1 cellular context compared by ENCODE assay signal in the genomic region with DNA sequence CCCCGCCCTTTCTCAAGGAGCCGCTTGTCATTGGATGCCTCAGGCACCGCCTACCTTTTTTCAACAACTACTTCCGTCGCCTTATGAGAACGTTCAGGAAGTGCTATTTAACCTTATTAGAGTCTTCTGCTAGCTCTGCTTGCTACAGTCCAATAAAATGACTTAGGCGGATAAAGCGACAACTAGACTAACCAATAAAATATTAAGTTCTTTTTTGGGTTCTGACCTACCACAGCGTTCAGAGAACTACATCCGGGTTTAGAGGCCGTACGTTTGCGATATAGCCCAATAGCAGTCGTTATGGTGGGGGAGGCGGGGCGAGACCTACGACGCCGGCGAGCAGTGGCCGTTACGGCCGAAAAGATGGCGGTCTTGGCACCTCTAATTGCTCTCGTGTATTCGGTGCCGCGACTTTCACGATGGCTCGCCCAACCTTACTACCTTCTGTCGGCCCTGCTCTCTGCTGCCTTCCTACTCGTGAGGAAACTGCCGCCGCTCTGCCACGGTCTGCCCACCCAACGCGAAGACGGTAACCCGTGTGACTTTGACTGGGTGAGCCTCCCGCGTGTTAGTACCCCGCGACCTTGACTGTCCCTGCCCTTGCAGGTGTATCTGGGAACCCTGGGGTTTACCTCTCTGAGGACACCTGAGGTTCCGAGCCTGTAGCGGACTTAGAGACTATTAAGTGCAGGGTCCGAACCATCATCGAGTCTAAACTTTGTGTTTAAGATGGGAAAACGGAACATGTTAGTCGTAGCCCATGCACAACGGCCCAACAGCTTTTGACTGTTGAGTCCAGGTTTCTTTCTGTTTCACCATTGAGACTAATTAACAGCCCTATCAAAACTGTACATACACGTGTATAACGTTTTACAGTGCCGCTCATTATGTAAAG.
TF ChIP-seq lines count a peak whose summit lies in the region.

A gene with protein sequence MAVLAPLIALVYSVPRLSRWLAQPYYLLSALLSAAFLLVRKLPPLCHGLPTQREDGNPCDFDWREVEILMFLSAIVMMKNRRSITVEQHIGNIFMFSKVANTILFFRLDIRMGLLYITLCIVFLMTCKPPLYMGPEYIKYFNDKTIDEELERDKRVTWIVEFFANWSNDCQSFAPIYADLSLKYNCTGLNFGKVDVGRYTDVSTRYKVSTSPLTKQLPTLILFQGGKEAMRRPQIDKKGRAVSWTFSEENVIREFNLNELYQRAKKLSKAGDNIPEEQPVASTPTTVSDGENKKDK (plus strand): TSS at position 338 of the 895 bp plus-strand sequence. CDS start 26 bp downstream, at position 364.

TF ChIP-seq in HepG2, 621 proteins besides CTCF, POLR2A, EP300 and RAD21 (continued from another document and continues in another):
- TF ChIP-seq, protein P1, sequence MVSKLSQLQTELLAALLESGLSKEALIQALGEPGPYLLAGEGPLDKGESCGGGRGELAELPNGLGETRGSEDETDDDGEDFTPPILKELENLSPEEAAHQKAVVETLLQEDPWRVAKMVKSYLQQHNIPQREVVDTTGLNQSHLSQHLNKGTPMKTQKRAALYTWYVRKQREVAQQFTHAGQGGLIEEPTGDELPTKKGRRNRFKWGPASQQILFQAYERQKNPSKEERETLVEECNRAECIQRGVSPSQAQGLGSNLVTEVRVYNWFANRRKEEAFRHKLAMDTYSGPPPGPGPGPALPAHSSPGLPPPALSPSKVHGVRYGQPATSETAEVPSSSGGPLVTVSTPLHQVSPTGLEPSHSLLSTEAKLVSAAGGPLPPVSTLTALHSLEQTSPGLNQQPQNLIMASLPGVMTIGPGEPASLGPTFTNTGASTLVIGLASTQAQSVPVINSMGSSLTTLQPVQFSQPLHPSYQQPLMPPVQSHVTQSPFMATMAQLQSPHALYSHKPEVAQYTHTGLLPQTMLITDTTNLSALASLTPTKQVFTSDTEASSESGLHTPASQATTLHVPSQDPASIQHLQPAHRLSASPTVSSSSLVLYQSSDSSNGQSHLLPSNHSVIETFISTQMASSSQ (IDR thresholded peaks at IDR 0.05; ENCODE audit: low read depth): no peak
- TF ChIP-seq, protein P1 (CRISPR knock-in tag; IDR thresholded peaks at IDR 0.05; ENCODE audit: borderline replicate concordance): 0 out of 2 replicates have a peak, but pooled peaks have one; percentile 36
- TF ChIP-seq RXRB (CRISPR knock-in tag; IDR thresholded peaks at IDR 0.05; ENCODE audit: borderline replicate concordance) (no peak; the same call in 1 of the 2 replicates), ZNF451 (CRISPR knock-in tag; IDR thresholded peaks at IDR 0.05) (no peak), ZNF510 (CRISPR knock-in tag; IDR thresholded peaks at IDR 0.05; ENCODE audit: low read depth) (0 out of 2 replicates have a peak, but pooled peaks have one; percentile 50), ZNF780A (CRISPR knock-in tag; IDR thresholded peaks at IDR 0.05) (no peak), CC2D1A (CRISPR knock-in tag; IDR thresholded peaks at IDR 0.05) (no peak), NFIB (CRISPR knock-in tag; IDR thresholded peaks at IDR 0.05; ENCODE audit: borderline replicate concordance) (no peak), KLF15 (CRISPR knock-in tag; IDR thresholded peaks at IDR 0.05; ENCODE audit: borderline replicate concordance) (peak; percentile 51; the same call in 1 of the 2 replicates), GABPB1 (CRISPR knock-in tag; IDR thresholded peaks at IDR 0.05) (peak; percentile 94), ZNF143 (CRISPR knock-in tag; IDR thresholded peaks at IDR 0.05) (peak; percentile 32; the same call in 1 of the 2 replicates), ZNF782 (CRISPR knock-in tag; IDR thresholded peaks at IDR 0.05; ENCODE audit: borderline replicate concordance) (no peak), SNAPC2 (CRISPR knock-in tag; IDR thresholded peaks at IDR 0.05) (no peak), TRIM24 (CRISPR knock-in tag; IDR thresholded peaks at IDR 0.05) (no peak), MAFF (IDR thresholded peaks at IDR 0.05; ENCODE audit: low read depth, low read length) (0 out of 2 replicates have a peak, but pooled peaks have one; percentile 7), RAD51 (IDR thresholded peaks at IDR 0.05; ENCODE audit: borderline replicate concordance) (no peak), SUZ12 (IDR thresholded peaks at IDR 0.05; ENCODE audit: low read depth, low read length) (no peak), TBX3 (IDR thresholded peaks at IDR 0.05; ENCODE audit: borderline replicate concordance) (no peak), EED (CRISPR knock-in tag; IDR thresholded peaks at IDR 0.05) (peak; percentile 67; the same call in 1 of the 2 replicates), ZNF674 (CRISPR knock-in tag; IDR thresholded peaks at IDR 0.05; ENCODE audit: low read depth) (no peak), ATF7 (IDR thresholded peaks at IDR 0.05) (no peak), ATF7 (CRISPR knock-in tag; IDR thresholded peaks at IDR 0.05) (no peak), ZNF235 (CRISPR knock-in tag; IDR thresholded peaks at IDR 0.05; ENCODE audit: borderline replicate concordance) (no peak), MED13 (CRISPR knock-in tag; IDR thresholded peaks at IDR 0.05) (no peak), HOXA3 (CRISPR knock-in tag; IDR thresholded peaks at IDR 0.05) (peak; percentile 70), ZNF549 (CRISPR knock-in tag; IDR thresholded peaks at IDR 0.05) (no peak), ZNF337 (CRISPR knock-in tag; IDR thresholded peaks at IDR 0.05; ENCODE audit: borderline replicate concordance, low read depth) (0 out of 2 replicates have a peak, but pooled peaks have one; percentile 18), ZNF772 (CRISPR knock-in tag; IDR thresholded peaks at IDR 0.05) (no peak; the same call in 1 of the 2 replicates), ZNF253 (CRISPR knock-in tag; IDR thresholded peaks at IDR 0.05; ENCODE audit: borderline replicate concordance) (no peak), SSRP1 (CRISPR knock-in tag; IDR thresholded peaks at IDR 0.05) (no peak), ZNF160 (CRISPR knock-in tag; IDR thresholded peaks at IDR 0.05) (no peak), RARA (CRISPR knock-in tag; IDR thresholded peaks at IDR 0.05) (no peak), ZNF292 (CRISPR knock-in tag; IDR thresholded peaks at IDR 0.05; ENCODE audit: borderline replicate concordance, low read depth) (no peak), HOXA5 (CRISPR knock-in tag; IDR thresholded peaks at IDR 0.05) (no peak), SAFB2 (CRISPR knock-in tag; IDR thresholded peaks at IDR 0.05; ENCODE audit: borderline replicate concordance, low read depth) (no peak; the same call in 1 of the 2 replicates), ATRX (CRISPR knock-in tag; IDR thresholded peaks at IDR 0.05; ENCODE audit: borderline replicate concordance) (no peak), ZNF616 (CRISPR knock-in tag; IDR thresholded peaks at IDR 0.05; ENCODE audit: low read depth) (no peak), CBX1 (IDR thresholded peaks at IDR 0.05; ENCODE audit: low read depth) (no peak), ZNF558 (CRISPR knock-in tag; IDR thresholded peaks at IDR 0.05; ENCODE audit: borderline replicate concordance) (no peak), HNRNPH1 (optimal IDR thresholded peaks at IDR 0.05; ENCODE audit: low read depth, low read length) (no peak), ZNF350 (CRISPR knock-in tag; IDR thresholded peaks at IDR 0.05; ENCODE audit: borderline replicate concordance, low read depth) (peak; percentile 70), ZNF501 (CRISPR knock-in tag; IDR thresholded peaks at IDR 0.05) (peak; percentile 27; the same call in 1 of the 2 replicates), GATAD2A (CRISPR knock-in tag; IDR thresholded peaks at IDR 0.05) (no peak), ZKSCAN1 (IDR thresholded peaks at IDR 0.05; ENCODE audit: low read length) (no peak), ZNF792 (CRISPR knock-in tag; IDR thresholded peaks at IDR 0.05) (no peak)
- TF ChIP-seq, protein P2, sequence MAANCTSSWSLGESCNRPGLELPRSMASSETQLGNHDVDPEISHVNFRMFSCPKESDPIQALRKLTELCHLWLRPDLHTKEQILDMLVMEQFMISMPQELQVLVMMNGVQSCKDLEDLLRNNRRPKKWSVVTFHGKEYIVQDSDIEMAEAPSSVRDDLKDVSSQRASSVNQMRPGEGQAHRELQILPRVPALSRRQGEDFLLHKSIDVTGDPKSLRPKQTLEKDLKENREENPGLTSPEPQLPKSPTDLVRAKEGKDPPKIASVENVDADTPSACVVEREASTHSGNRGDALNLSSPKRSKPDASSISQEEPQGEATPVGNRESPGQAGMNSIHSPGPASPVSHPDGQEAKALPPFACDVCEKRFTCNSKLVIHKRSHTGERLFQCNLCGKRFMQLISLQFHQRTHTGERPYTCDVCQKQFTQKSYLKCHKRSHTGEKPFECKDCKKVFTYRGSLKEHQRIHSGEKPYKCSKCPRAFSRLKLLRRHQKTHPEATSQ (CRISPR knock-in tag; IDR thresholded peaks at IDR 0.05; ENCODE audit: borderline replicate concordance): 0 out of 2 replicates have a peak, but pooled peaks have one; percentile 35
- TF ChIP-seq, protein P3, sequence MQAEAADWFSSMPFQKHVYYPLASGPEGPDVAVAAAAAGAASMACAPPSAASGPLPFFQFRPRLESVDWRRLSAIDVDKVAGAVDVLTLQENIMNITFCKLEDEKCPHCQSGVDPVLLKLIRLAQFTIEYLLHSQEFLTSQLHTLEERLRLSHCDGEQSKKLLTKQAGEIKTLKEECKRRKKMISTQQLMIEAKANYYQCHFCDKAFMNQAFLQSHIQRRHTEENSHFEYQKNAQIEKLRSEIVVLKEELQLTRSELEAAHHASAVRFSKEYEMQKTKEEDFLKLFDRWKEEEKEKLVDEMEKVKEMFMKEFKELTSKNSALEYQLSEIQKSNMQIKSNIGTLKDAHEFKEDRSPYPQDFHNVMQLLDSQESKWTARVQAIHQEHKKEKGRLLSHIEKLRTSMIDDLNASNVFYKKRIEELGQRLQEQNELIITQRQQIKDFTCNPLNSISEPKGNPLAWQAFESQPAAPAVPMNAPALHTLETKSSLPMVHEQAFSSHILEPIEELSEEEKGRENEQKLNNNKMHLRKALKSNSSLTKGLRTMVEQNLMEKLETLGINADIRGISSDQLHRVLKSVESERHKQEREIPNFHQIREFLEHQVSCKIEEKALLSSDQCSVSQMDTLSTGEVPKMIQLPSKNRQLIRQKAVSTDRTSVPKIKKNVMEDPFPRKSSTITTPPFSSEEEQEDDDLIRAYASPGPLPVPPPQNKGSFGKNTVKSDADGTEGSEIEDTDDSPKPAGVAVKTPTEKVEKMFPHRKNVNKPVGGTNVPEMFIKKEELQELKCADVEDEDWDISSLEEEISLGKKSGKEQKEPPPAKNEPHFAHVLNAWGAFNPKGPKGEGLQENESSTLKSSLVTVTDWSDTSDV (CRISPR knock-in tag; IDR thresholded peaks at IDR 0.05): no peak
- TF ChIP-seq, protein P4, sequence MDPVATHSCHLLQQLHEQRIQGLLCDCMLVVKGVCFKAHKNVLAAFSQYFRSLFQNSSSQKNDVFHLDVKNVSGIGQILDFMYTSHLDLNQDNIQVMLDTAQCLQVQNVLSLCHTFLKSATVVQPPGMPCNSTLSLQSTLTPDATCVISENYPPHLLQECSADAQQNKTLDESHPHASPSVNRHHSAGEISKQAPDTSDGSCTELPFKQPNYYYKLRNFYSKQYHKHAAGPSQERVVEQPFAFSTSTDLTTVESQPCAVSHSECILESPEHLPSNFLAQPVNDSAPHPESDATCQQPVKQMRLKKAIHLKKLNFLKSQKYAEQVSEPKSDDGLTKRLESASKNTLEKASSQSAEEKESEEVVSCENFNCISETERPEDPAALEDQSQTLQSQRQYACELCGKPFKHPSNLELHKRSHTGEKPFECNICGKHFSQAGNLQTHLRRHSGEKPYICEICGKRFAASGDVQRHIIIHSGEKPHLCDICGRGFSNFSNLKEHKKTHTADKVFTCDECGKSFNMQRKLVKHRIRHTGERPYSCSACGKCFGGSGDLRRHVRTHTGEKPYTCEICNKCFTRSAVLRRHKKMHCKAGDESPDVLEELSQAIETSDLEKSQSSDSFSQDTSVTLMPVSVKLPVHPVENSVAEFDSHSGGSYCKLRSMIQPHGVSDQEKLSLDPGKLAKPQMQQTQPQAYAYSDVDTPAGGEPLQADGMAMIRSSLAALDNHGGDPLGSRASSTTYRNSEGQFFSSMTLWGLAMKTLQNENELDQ (CRISPR knock-in tag; IDR thresholded peaks at IDR 0.05; ENCODE audit: borderline replicate concordance): no peak
- TF ChIP-seq, protein P5, sequence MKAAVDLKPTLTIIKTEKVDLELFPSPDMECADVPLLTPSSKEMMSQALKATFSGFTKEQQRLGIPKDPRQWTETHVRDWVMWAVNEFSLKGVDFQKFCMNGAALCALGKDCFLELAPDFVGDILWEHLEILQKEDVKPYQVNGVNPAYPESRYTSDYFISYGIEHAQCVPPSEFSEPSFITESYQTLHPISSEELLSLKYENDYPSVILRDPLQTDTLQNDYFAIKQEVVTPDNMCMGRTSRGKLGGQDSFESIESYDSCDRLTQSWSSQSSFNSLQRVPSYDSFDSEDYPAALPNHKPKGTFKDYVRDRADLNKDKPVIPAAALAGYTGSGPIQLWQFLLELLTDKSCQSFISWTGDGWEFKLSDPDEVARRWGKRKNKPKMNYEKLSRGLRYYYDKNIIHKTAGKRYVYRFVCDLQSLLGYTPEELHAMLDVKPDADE (CRISPR knock-in tag; IDR thresholded peaks at IDR 0.05): no peak
- TF ChIP-seq, protein P6, sequence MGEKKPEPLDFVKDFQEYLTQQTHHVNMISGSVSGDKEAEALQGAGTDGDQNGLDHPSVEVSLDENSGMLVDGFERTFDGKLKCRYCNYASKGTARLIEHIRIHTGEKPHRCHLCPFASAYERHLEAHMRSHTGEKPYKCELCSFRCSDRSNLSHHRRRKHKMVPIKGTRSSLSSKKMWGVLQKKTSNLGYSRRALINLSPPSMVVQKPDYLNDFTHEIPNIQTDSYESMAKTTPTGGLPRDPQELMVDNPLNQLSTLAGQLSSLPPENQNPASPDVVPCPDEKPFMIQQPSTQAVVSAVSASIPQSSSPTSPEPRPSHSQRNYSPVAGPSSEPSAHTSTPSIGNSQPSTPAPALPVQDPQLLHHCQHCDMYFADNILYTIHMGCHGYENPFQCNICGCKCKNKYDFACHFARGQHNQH (CRISPR knock-in tag; IDR thresholded peaks at IDR 0.05): no peak
